In the genomic region with DNA sequence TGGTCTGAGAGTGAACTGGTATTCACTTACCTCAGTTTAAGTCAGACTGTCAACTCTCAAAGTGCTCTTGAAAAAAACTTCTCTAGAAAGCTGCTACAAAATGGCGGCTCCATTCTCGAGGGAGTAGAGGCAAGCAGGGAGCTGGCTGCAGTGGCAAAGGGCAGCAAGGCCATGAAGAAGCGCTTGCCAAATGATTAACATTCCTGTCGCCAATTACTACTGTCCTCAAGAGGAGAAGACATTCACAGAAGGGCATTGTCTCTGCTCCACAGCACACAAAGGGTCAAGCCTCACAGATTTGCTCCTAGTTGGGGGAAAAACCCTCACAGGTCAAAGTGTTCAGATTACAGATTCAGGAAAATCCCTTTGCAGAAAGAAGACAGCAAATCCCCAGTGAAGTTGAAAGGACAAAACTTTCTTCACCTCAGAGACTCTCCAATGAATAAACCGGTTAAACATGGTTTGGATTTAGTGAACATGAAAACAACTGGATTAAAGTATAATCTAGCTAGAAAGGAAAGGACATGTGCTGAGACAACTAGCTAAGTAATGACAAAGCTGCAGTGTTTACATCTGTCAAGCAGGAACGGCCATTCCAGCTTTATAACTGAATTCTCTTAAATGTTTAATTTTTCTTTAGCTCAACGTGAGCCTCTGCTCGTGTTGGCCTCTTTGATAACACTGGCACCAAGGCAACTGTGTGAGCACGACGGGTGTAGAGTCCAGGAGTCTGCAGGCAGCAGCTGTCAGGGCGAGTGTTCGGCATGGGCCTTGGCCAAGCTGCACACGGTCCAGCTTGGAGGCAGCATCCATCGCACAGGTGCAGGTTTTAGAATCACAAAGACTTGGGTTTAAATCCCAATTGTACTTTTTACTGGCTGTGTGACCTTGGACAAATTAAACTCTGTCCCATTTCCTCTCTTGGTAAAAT, we compare ENCODE assay signal across 23 cellular contexts. TPM values are rescaled to one million over a fixed set of nuclear protein-coding genes. Genes with fewer than 3 reads are reported as not detected.
DNase-seq lines count a peak whose midpoint lies in the region; ATAC-seq and TF ChIP-seq lines count a peak whose summit lies in the region.
"Had no signal": no experiment of that assay in that cellular context is flagged by ENCODE, and none has a peak within 500 bp of the region (broad histone marks: within the 10 kb centered on the region; RNA-seq: fewer than 3 reads in every experiment).

No MANE protein-coding gene starts in this region.

- H3K36me3 ChIP-seq in upper lobe of left lung = peaks cover 0 to 5% (median 3%) of the 10 kb centered on the region in 4 donors
- H3K36me3 ChIP-seq: uterus, WERI-Rb-1 had no signal

- CTCF ChIA-PET in GM10248 (lab: Yijun Ruan, JAX) = no interaction called here

- peak; percentile 74 for ATAC-seq in GM21786 (IDR thresholded peaks at IDR 0.05; ENCODE audit: unreplicated experiment)
- no peak for ATAC-seq in upper lobe of left lung (ENCODE audit: low FRiP score in 2 of 2)
- ATAC-seq: left colon; stimulated activated naive CD8-positive, alpha-beta T cell treated with anti-CD3 and anti-CD28 coated beads, Interleukin-15, Interleukin-2, amounts not matched to agents 100 U/mL and 50 U/mL, for 24 hours had no signal

- H3K4me3 ChIP-seq in epithelial cell of proximal tubule (ENCODE audit: low read depth, low read length) (no peak overlapping the region), upper lobe of left lung (no peak overlapping the region)
- H3K4me3 ChIP-seq: GM23248, hepatocyte, uterus had no signal

- H3K27me3 ChIP-seq in upper lobe of left lung = no peaks in the 10 kb centered on the region
- H3K27me3 ChIP-seq: hepatocyte, uterus had no signal

- WGBS in upper lobe of left lung, 2 donors = 83% methylated on average over 14 of the region's 14 CpGs

- no peaks in the 10 kb centered on the region for H3K4me1 ChIP-seq in upper lobe of left lung
- H3K4me1 ChIP-seq: uterus had no signal

- TF ChIP-seq POLR2A in upper lobe of left lung (IDR thresholded peaks at IDR 0.05) = no peak

- H3K27ac ChIP-seq in upper lobe of left lung = no peak overlapping the region
- H3K27ac ChIP-seq: GM23248, hepatocyte, uterus, WERI-Rb-1 had no signal

- TF ChIP-seq EP300 in upper lobe of left lung (IDR thresholded peaks at IDR 0.05) = no peak

- H3K9me3 ChIP-seq in upper lobe of left lung = no peaks in the 10 kb centered on the region
- H3K9me3 ChIP-seq: uterus had no signal

- POLR2A ChIA-PET in GM10248 (lab: Yijun Ruan, JAX) = no interaction called here

- DNase-seq in GM10248 (ENCODE audit: extremely low spot score) = peak; percentile 46
- peak; percentile 61 for DNase-seq in epithelial cell of proximal tubule (ENCODE audit: low read depth)
- peak; percentile 2 for DNase-seq in occipital lobe (lab: John Stamatoyannopoulos, UW)
- DNase-seq in activated naive CD4-positive, alpha-beta T cell (lab: John Stamatoyannopoulos, UW) = no peak
- DNase-seq in inferior parietal cortex (ENCODE audit: extremely low spot score) = no peak
- no peak for DNase-seq in SIG-M5 (lab: John Stamatoyannopoulos, UW)
- DNase-seq in upper lobe of left lung = no peak
- DNase-seq: activated CD8-positive, alpha-beta memory T cell treated with anti-CD3 and anti-CD28 coated beads for 24 hours; central memory CD4-positive, alpha-beta T cell; effector memory CD4-positive, alpha-beta T cell; GM23248; left colon; NCI-H1436 treated with DMSO at 0.1 percent for 48 hours; NCI-H2227 treated with DMSO at 0.1 percent for 48 hours; stimulated activated naive CD8-positive, alpha-beta T cell treated with anti-CD3 and anti-CD28 coated beads, Interleukin-15, Interleukin-2, amounts not matched to agents 100 U/mL and 50 U/mL, for 24 hours; uterus; WERI-Rb-1 had no signal

- no peak for TF ChIP-seq CTCF in GM10248 (IDR thresholded peaks at IDR 0.05; ENCODE audit: control extremely low read depth, extremely low read depth, low read depth, missing control alignments)
- TF ChIP-seq CTCF in epithelial cell of proximal tubule (conservative IDR thresholded peaks at IDR 0.05; ENCODE audit: low read depth, low read length) = no peak
- TF ChIP-seq CTCF in upper lobe of left lung (IDR thresholded peaks at IDR 0.05) = no peak

RNA-seq across cellular contexts. Expression of a gene that starts 37.6 kb away (rescaled TPM):
- total RNA-seq in epithelial cell of proximal tubule (not detected in 2 replicates), occipital lobe (9.8 TPM), upper lobe of left lung (not detected)
- total RNA-seq: GM23248; hepatocyte; HT1080; left colon; mucosa of gallbladder; posterior vena cava; T-helper 1 cell treated with Interleukin-12 subunit alpha and Interleukin-12 subunit beta and Interleukin-4 antibody, amounts not matched to agents 30 ng/mL and 1 ng/mL, for 36 hours; uterus had no signal

RNA-seq across cellular contexts. Expression of a gene that starts 57.4 kb away (rescaled TPM):
- 102 and 118 TPM in 2 replicates for total RNA-seq in epithelial cell of proximal tubule
- total RNA-seq in occipital lobe = 179 TPM
- 100 to 1,000 TPM in 3 of 6 donors, 10 to 100 TPM in 3; 46.1 to 173 (median 109) TPM for total RNA-seq in upper lobe of left lung

Comparison
In these comparisons a context has a peak if more than half of its experiments do, and no peak if none do; other contexts are left out.
1. DNase-seq: peak in GM10248 (single experiment), epithelial cell of proximal tubule (single experiment) and occipital lobe (single experiment); none in activated naive CD4-positive, alpha-beta T cell (0 of 4), inferior parietal cortex (single experiment), SIG-M5 (single experiment) and upper lobe of left lung (0 of 2).
2. RNA of a gene that starts 37.6 kb away (total RNA-seq): 9.8 TPM in occipital lobe (single experiment); not detected in epithelial cell of proximal tubule and not detected in upper lobe of left lung; every median in the first group is over 10 times any median in the second.